ENCODE assay signal across 8 cellular contexts in genomic region chr4:139555073-139555704, GRCh38. TPM values are rescaled to one million over a fixed set of nuclear protein-coding genes. Genes with fewer than 3 reads are reported as not detected.
DNase-seq lines count a peak whose midpoint lies in the region; ATAC-seq and TF ChIP-seq lines count a peak whose summit lies in the region.

No MANE protein-coding gene starts in this region.

- peak overlapping the region; percentile 96 to 100 (median 97) for H3K4me3 Mint-ChIP-seq in nephron

- DNase-seq in CMK (ENCODE audit: low read depth) (peak; percentile 43), SJSA1 (ENCODE audit: low read depth in 1 of 2, low spot score in 2 of 2) (peak; percentile 88 to 92), fibroblast of villous mesenchyme (ENCODE audit: low read depth) (peak; percentile 94)
- peak; percentile 37 to 73 (median 60) for DNase-seq in activated naive CD4-positive, alpha-beta T cell (lab: John Stamatoyannopoulos, UW)
- peak; percentile 80 for DNase-seq in stimulated activated naive CD8-positive, alpha-beta T cell treated with anti-CD3 and anti-CD28 coated beads, Interleukin-15, Interleukin-2, amounts not matched to agents 100 U/mL and 50 U/mL, for 24 hours

- H3K27ac Mint-ChIP-seq in nephron, result peak overlapping the region; percentile 88 to 98 (median 98)

- H3K36me3 ChIP-seq in Loucy (ENCODE audit: insufficient read depth, low read length) (no peaks in the 10 kb centered on the region), SJSA1 (peaks cover 7% of the 10 kb centered on the region)

- H3F3A ChIP-seq in Loucy (ENCODE audit: low read depth), result peaks cover 11% of the 10 kb centered on the region

- H3K4me3 ChIP-seq in Loucy (ENCODE audit: low read length, poor library complexity, severe bottlenecking), result peak overlapping the region; percentile 85
- H3K4me3 ChIP-seq in SJSA1, result peak overlapping the region; percentile 94
- peak overlapping the region; percentile 86 for H3K4me3 ChIP-seq in fibroblast of villous mesenchyme (ENCODE audit: low read depth, low read length)

- no peaks in the 10 kb centered on the region for H3K36me3 Mint-ChIP-seq in nephron (ENCODE audit: low read depth)

- H3K27ac ChIP-seq in SJSA1, result peak overlapping the region; percentile 83

- no peaks in the 10 kb centered on the region for H3K27me3 ChIP-seq in Loucy (ENCODE audit: insufficient read depth, low read length, poor library complexity, severe bottlenecking)
- peaks cover 26% of the 10 kb centered on the region for H3K27me3 ChIP-seq in SJSA1 (replicated peaks)

- no peaks in the 10 kb centered on the region for H3K9me3 Mint-ChIP-seq in nephron

- peak; percentile 32 for ATAC-seq in GM21576 (IDR thresholded peaks at IDR 0.05; ENCODE audit: unreplicated experiment)
- peak; percentile 68 for ATAC-seq in stimulated activated naive CD8-positive, alpha-beta T cell treated with anti-CD3 and anti-CD28 coated beads, Interleukin-15, Interleukin-2, amounts not matched to agents 100 U/mL and 50 U/mL, for 24 hours

- no peaks in the 10 kb centered on the region for H3K9me2 ChIP-seq in Loucy (replicated peaks; ENCODE audit: low read depth, low read length)

- no peaks in the 10 kb centered on the region for H3K9me3 ChIP-seq in Loucy (ENCODE audit: insufficient read depth, low read depth, low read length)
- H3K9me3 ChIP-seq in SJSA1 (replicated peaks), result no peaks in the 10 kb centered on the region; the same call in 1 of the 2 replicates

- TF ChIP-seq CTCF in Loucy (conservative IDR thresholded peaks at IDR 0.05; ENCODE audit: low read length), result no peak
- TF ChIP-seq CTCF in fibroblast of villous mesenchyme (IDR thresholded peaks at IDR 0.05; ENCODE audit: insufficient read depth, low read depth, low read length), result no peak
- no peak for TF ChIP-seq CTCF in nephron (IDR thresholded peaks at IDR 0.05; ENCODE audit: unreplicated experiment in 3 of 3)

- H3K4me1 ChIP-seq in Loucy (ENCODE audit: insufficient read depth, low read length, poor library complexity, severe bottlenecking) (peaks cover 80% of the 10 kb centered on the region), SJSA1 (replicated peaks) (peaks cover 19% of the 10 kb centered on the region)

- H3K79me2 ChIP-seq in Loucy (ENCODE audit: insufficient read depth, low read length), result peaks cover 52% of the 10 kb centered on the region

- peaks cover 40% of the 10 kb centered on the region for H3K27me3 Mint-ChIP-seq in nephron (ENCODE audit: low read depth)

- peak overlapping the region; percentile 83 for H3K9ac ChIP-seq in Loucy (ENCODE audit: low read depth, low read length, poor library complexity, severe bottlenecking)

- peak overlapping the region; percentile 87; the same call in 1 of the 2 replicates for H2AFZ ChIP-seq in Loucy (ENCODE audit: low read length)

- peaks cover 70% of the 10 kb centered on the region for H3K4me1 Mint-ChIP-seq in nephron

- peak overlapping the region; percentile 91 for H3K4me2 ChIP-seq in Loucy (ENCODE audit: low read depth, low read length, poor library complexity, severe bottlenecking)

- H4K20me1 ChIP-seq in Loucy (ENCODE audit: insufficient read depth, low read length, poor library complexity, severe bottlenecking), result peaks cover 43% of the 10 kb centered on the region

RNA-seq across cellular contexts. Expression of gene SETD7, which starts 0.8 kb away (rescaled TPM):
- 13.5 and 22.9 TPM in 2 replicates for total RNA-seq in SJSA1 (2014; rRNA removed; shearing (Covaris generic))
- total RNA-seq in fibroblast of villous mesenchyme, result 74.4 and 107 TPM in 2 replicates

Comparison
In these comparisons a context has a peak if more than half of its experiments do, and no peak if none do; other contexts are left out.
1. Peak in every context shown above with its lines: DNase-seq, ATAC-seq, H3K4me3 ChIP-seq and H3K27ac ChIP-seq.
2. DNase-seq: peak in every context shown above with its lines; median percentile 94 in fibroblast of villous mesenchyme; 90 in SJSA1; 80 in stimulated activated naive CD8-positive, alpha-beta T cell treated with anti-CD3 and anti-CD28 coated beads, Interleukin-15, Interleukin-2, amounts not matched to agents 100 U/mL and 50 U/mL, for 24 hours; 60 in activated naive CD4-positive, alpha-beta T cell; 43 in CMK.